ENCODE assay signal across 1 cellular context in genomic region chr16:67185866-67186134, GRCh38.
TF ChIP-seq lines count a peak whose summit lies in the region.

No MANE protein-coding gene starts in this region.

TF ChIP-seq in WTC11, 78 proteins besides CTCF, POLR2A, EP300 and RAD21 (continued from another document):
- no peak for TF ChIP-seq USF2 (CRISPR knock-in tag; IDR thresholded peaks at IDR 0.05)
- TF ChIP-seq NR3C1 (CRISPR knock-in tag; conservative IDR thresholded peaks at IDR 0.05; ENCODE audit: low read depth) = no peak
TF ChIP-seq in WTC11: peak in this region for 0.
